Comparison of ENCODE assay signal across 1 cellular context in the genomic region with DNA sequence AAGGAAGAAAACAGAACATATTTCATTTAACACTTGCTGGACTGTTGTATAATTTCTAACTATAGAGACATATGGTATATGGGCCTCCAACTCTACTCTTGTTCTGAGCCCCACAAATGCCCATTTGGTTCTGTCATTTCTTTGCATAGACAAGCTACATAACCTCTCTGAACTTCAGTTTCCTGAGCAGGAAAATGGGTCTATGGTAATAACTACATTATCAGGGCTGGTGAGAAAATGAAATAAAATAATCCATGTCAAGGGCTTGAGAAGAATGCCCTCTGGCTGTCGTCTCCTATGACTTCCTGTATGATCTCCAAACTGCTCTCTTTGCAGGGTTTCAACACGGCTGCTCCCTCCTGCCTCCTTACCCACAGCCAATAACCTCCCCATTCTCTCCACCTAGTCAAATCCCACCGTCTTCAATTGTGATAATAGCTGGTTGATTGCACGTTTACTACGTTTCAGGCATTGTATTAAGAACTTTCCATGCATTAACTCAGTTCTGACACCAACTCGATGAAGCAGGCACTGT.
TF ChIP-seq lines count a peak whose summit lies in the region.

No MANE protein-coding gene starts in this region.

TF ChIP-seq in HepG2, 621 proteins besides CTCF, POLR2A, EP300 and RAD21 (continued from another document and continues in another):
- TF ChIP-seq ZNF142 (CRISPR knock-in tag; IDR thresholded peaks at IDR 0.05) (no peak), HMG20B (CRISPR knock-in tag; conservative IDR thresholded peaks at IDR 0.05) (no peak), NONO (IDR thresholded peaks at IDR 0.05) (no peak), NONO (CRISPR knock-in tag; conservative IDR thresholded peaks at IDR 0.05) (no peak), AFF4 (CRISPR knock-in tag; IDR thresholded peaks at IDR 0.05) (no peak), FOXA3 (CRISPR knock-in tag; IDR thresholded peaks at IDR 0.05) (0 out of 2 replicates have a peak, but pooled peaks have one; percentile 7), ZNF30 (CRISPR knock-in tag; IDR thresholded peaks at IDR 0.05) (no peak), SCMH1 (CRISPR knock-in tag; IDR thresholded peaks at IDR 0.05; ENCODE audit: borderline replicate concordance) (no peak), CREB1 (IDR thresholded peaks at IDR 0.05) (no peak), CREB1 (CRISPR knock-in tag; IDR thresholded peaks at IDR 0.05) (no peak), ARID5B (CRISPR knock-in tag; IDR thresholded peaks at IDR 0.05) (peak; percentile 23; the same call in 1 of the 2 replicates), HOXA9 (CRISPR knock-in tag; IDR thresholded peaks at IDR 0.05; ENCODE audit: borderline replicate concordance) (no peak), BCL6 (CRISPR knock-in tag; IDR thresholded peaks at IDR 0.05) (no peak; the same call in 1 of the 2 replicates), ZBTB33 (CRISPR knock-in tag; IDR thresholded peaks at IDR 0.05) (no peak), ZSCAN20 (CRISPR knock-in tag; IDR thresholded peaks at IDR 0.05; ENCODE audit: borderline replicate concordance) (0 out of 2 replicates have a peak, but pooled peaks have one; percentile 29), ZFX (CRISPR knock-in tag; IDR thresholded peaks at IDR 0.05; ENCODE audit: low read depth) (no peak), HMGXB4 (CRISPR knock-in tag; IDR thresholded peaks at IDR 0.05; ENCODE audit: borderline replicate concordance in 1 of 2, low read depth in 1 of 2) (0 out of 4 replicates have a peak, but pooled peaks of 1 of the 2 experiments have one; percentile 26), ZNF367 (CRISPR knock-in tag; IDR thresholded peaks at IDR 0.05; ENCODE audit: borderline replicate concordance) (0 out of 2 replicates have a peak, but pooled peaks have one; percentile 65), BRD4 (CRISPR knock-in tag; IDR thresholded peaks at IDR 0.05) (no peak), RFXANK (CRISPR knock-in tag; IDR thresholded peaks at IDR 0.05) (no peak), KLF6 (CRISPR knock-in tag; IDR thresholded peaks at IDR 0.05) (no peak), ZNF225 (CRISPR knock-in tag; IDR thresholded peaks at IDR 0.05) (no peak), ZSCAN29 (CRISPR knock-in tag; conservative IDR thresholded peaks at IDR 0.05) (no peak; the same call in 1 of the 2 replicates), CEBPB (IDR thresholded peaks at IDR 0.05; ENCODE audit: borderline replicate concordance, low read depth, low read length) (no peak), GATAD2A (CRISPR knock-in tag; IDR thresholded peaks at IDR 0.05) (0 out of 2 replicates have a peak, but pooled peaks have one; percentile 4), PPARG (CRISPR knock-in tag; conservative IDR thresholded peaks at IDR 0.05) (0 out of 2 replicates have a peak, but pooled peaks have one; percentile 7), ZNF234 (CRISPR knock-in tag; conservative IDR thresholded peaks at IDR 0.05) (no peak), ZNF816 (CRISPR knock-in tag; IDR thresholded peaks at IDR 0.05; ENCODE audit: borderline replicate concordance) (no peak), ZFP91 (CRISPR knock-in tag; IDR thresholded peaks at IDR 0.05; ENCODE audit: borderline replicate concordance) (no peak), YEATS2 (CRISPR knock-in tag; IDR thresholded peaks at IDR 0.05; ENCODE audit: borderline replicate concordance) (no peak; the same call in 1 of the 2 replicates), FOXJ3 (CRISPR knock-in tag; IDR thresholded peaks at IDR 0.05; ENCODE audit: borderline replicate concordance) (no peak), ASH2L (IDR thresholded peaks at IDR 0.05; ENCODE audit: insufficient read length, low read depth, low read length) (peak; percentile 37), ZIK1 (CRISPR knock-in tag; IDR thresholded peaks at IDR 0.05; ENCODE audit: borderline replicate concordance, low read depth) (no peak), TP53 (CRISPR knock-in tag; conservative IDR thresholded peaks at IDR 0.05) (0 out of 2 replicates have a peak, but pooled peaks have one; percentile 74), ZNF572 (CRISPR knock-in tag; IDR thresholded peaks at IDR 0.05) (no peak), ZNF709 (CRISPR knock-in tag; IDR thresholded peaks at IDR 0.05) (no peak)
- TF ChIP-seq, protein P1, sequence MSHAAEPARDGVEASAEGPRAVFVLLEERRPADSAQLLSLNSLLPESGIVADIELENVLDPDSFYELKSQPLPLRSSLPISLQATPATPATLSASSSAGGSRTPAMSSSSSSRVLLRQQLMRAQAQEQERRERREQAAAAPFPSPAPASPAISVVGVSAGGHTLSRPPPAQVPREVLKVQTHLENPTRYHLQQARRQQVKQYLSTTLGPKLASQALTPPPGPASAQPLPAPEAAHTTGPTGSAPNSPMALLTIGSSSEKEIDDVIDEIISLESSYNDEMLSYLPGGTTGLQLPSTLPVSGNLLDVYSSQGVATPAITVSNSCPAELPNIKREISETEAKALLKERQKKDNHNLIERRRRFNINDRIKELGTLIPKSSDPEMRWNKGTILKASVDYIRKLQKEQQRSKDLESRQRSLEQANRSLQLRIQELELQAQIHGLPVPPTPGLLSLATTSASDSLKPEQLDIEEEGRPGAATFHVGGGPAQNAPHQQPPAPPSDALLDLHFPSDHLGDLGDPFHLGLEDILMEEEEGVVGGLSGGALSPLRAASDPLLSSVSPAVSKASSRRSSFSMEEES (CRISPR knock-in tag; IDR thresholded peaks at IDR 0.05), result no peak; the same call in 1 of the 2 replicates
